In the genomic region with DNA sequence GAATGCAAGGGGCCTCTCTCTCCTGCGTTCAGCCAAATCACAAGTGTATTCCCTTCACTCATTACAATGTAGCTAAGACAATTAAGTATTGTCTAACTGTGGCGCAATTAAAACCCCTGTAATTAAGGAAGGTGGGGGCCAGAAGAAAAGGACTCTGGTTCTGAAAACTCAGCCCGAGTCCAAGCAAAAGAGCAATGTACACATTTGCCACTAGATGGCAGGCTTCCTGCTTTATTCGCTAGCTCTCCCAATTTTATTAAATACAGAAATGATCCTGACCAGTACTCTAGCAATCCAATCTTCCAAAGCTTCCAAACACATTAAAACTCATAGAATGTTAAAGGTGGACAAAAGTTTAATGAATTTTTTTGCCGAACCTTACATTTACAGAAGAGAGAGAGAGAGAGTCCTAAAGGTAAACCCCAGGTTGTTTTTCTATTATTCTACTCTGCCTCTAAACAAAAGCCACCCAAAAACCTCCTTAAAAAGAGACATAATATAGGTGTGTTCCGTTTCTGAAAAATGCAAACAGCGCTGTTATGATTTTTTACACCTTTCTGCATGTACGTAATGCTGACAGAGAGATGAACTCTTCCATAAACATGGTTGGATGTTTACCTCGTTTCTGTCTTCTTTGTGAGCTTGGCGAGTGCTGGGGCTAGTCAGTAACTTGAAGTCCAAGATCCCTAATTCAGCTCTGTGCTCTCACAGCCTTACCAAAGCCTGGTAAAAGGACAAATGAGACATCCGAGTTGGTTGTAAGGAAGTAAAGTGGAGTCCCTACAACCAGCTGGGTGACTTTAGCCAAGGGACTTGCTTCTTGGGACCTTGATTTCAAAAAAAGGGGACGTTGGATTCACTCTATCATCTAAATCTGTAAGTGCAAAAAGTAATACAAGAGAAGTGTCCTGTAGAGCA, we compare ENCODE assay signal across 1 cellular context.
TF ChIP-seq lines count a peak whose summit lies in the region.

No MANE protein-coding gene starts in this region.

TF ChIP-seq in HCT116, 20 proteins besides CTCF, POLR2A, EP300 and RAD21 (continued from another document):
- TF ChIP-seq ZBTB33 (IDR thresholded peaks at IDR 0.05; ENCODE audit: extremely low read depth, insufficient replicate concordance, low read length) = no peak
- TF ChIP-seq FOSL1 (IDR thresholded peaks at IDR 0.05; ENCODE audit: low read depth) = no peak
- TF ChIP-seq EZH2phosphoT487 (IDR thresholded peaks at IDR 0.05; ENCODE audit: borderline replicate concordance) = no peak
